9 cellular contexts compared by ENCODE assay signal in the genomic region with DNA sequence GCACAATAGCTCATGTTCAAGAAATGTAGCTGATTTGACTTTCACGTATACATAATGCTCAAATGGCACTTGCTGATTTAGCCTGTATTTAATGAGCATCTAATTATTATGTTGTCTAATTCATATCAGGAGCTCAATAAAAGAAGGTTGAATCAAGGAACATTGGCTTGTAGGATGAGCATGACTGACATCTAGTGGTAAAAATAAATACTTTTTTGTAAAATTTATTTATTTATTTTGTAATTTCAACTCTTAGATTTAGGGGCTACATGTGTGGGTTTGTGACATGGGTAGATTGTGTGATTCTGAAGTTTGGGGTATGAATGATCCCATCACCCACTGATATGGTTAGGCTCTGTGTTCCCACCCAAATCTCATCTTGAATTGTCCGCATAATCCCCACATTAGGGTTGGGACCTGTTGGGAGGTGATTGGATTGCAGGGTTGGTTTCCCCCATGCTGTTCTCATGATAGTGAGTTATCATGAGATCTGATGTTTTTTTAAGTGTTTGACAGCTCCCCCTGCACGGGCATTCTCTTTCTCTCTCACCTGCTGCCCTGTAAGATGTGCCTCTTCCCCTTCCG. TPM values are rescaled to one million over a fixed set of nuclear protein-coding genes. Genes with fewer than 3 reads are reported as not detected.
DNase-seq lines count a peak whose midpoint lies in the region; ATAC-seq, FAIRE-seq and TF ChIP-seq lines count a peak whose summit lies in the region.
"Had no signal": no experiment of that assay in that cellular context is flagged by ENCODE, and none has a peak within 500 bp of the region (broad histone marks: within the 10 kb centered on the region; RNA-seq: fewer than 3 reads in every experiment).

No MANE protein-coding gene starts in this region.

- TF ChIP-seq POLR2A in tibial nerve (IDR thresholded peaks at IDR 0.05) (no peak), GM12892 (IDR thresholded peaks at IDR 0.05; ENCODE audit: low read depth, low read length) (no peak)

- H3K4me3 ChIP-seq in heart right ventricle (no peak overlapping the region), right cardiac atrium (ENCODE audit: low read length) (no peak overlapping the region), epithelial cell of proximal tubule (ENCODE audit: low read depth, low read length) (no peak overlapping the region), tibial nerve (no peak overlapping the region)

- WGBS in heart right ventricle, 2 donors: 57 to 64% methylated on average over 4 of the region's 4 CpGs
- WGBS in right cardiac atrium: 56% methylated on average over 4 of the region's 4 CpGs
- 65 to 72% methylated on average over 4 of the region's 4 CpGs for WGBS in tibial nerve, 2 donors

- TF ChIP-seq CTCF in heart right ventricle (IDR thresholded peaks at IDR 0.05) (peak; percentile 19 to 65 (median 52)), epithelial cell of proximal tubule (conservative IDR thresholded peaks at IDR 0.05; ENCODE audit: low read depth, low read length) (peak; percentile 51), tibial nerve (IDR thresholded peaks at IDR 0.05) (peak in 3 of 5 experiments; percentile 25 to 34 (median 26))

- H3K9me3 ChIP-seq in heart right ventricle (no peaks in the 10 kb centered on the region), right cardiac atrium (ENCODE audit: control insufficient read depth, low read length) (no peaks in the 10 kb centered on the region), tibial nerve (no peaks in the 10 kb centered on the region)

- intact Hi-C loops in heart right ventricle (cut with DNase I) (no loop called here), right cardiac atrium (cut with DNase I) (no loop called here)

- ATAC-seq in heart right ventricle (no peak), right cardiac atrium (no peak), HG03520 (IDR thresholded peaks at IDR 0.05; ENCODE audit: unreplicated experiment) (no peak)

- H3K36me3 ChIP-seq in heart right ventricle (no peaks in the 10 kb centered on the region), tibial nerve (no peaks in the 10 kb centered on the region)

- H3K4me1 ChIP-seq in heart right ventricle: no peaks in the 10 kb centered on the region
- no peaks in the 10 kb centered on the region for H3K4me1 ChIP-seq in right cardiac atrium (ENCODE audit: control insufficient read depth, insufficient read depth, low read length)
- H3K4me1 ChIP-seq in tibial nerve: no peaks in the 10 kb centered on the region

- FAIRE-seq in GM12892 (lab: Jason Lieb, UNC): no peak

- TF ChIP-seq EP300 in tibial nerve (IDR thresholded peaks at IDR 0.05): no peak

- H3K27me3 ChIP-seq in heart right ventricle (peaks cover 0 to 5% (median 0%) of the 10 kb centered on the region in 7 donors), right cardiac atrium (ENCODE audit: control insufficient read depth, insufficient read depth) (no peaks in the 10 kb centered on the region), tibial nerve (no peaks in the 10 kb centered on the region)

- no peak overlapping the region for H3K27ac ChIP-seq in heart right ventricle
- no peak overlapping the region for H3K27ac ChIP-seq in right cardiac atrium (ENCODE audit: low read length)
- no peak overlapping the region for H3K27ac ChIP-seq in tibial nerve

- DNase-seq in heart right ventricle (no peak), right cardiac atrium (no peak), NOMO-1 treated with DMSO at 0.1 percent for 48 hours (lab: John Stamatoyannopoulos, UW; ENCODE audit: unreplicated experiment) (peak; percentile 38), epithelial cell of proximal tubule (ENCODE audit: low read depth) (no peak), tibial nerve (ENCODE audit: low spot score in 2 of 2) (no peak), GM12892 (ENCODE audit: insufficient read length) (no peak)
- no peak for DNase-seq in stimulated activated CD4-positive, alpha-beta T cell treated with anti-CD3 and anti-CD28 coated beads, Interleukin-4, amount 100 ng/mL, for 4 hours
- DNase-seq: T-helper 1 cell had no signal

RNA-seq across cellular contexts. Expression of a gene that starts 1.7 kb away (rescaled TPM):
- total RNA-seq in heart right ventricle (not detected), right cardiac atrium (not detected), epithelial cell of proximal tubule (not detected in 2 replicates), tibial nerve (not detected)
- polyA plus RNA-seq in heart right ventricle (not detected), right cardiac atrium (not detected)
- polyA plus RNA-seq in GM12892 (2012; ENCODE audit: missing spikeins): not detected

RNA-seq across cellular contexts. Expression of a gene that starts 10.9 kb away (rescaled TPM):
- total RNA-seq in heart right ventricle (not detected), right cardiac atrium (not detected), epithelial cell of proximal tubule (not detected in 2 replicates), tibial nerve (not detected)
- polyA plus RNA-seq in heart right ventricle (not detected), right cardiac atrium (not detected)
- polyA plus RNA-seq in GM12892 (2012; ENCODE audit: missing spikeins): not detected

RNA-seq across cellular contexts. Expression of a gene that starts 33.8 kb away (rescaled TPM):
- total RNA-seq in heart right ventricle (not detected), right cardiac atrium (not detected), epithelial cell of proximal tubule (not detected in 2 replicates), tibial nerve (not detected)
- polyA plus RNA-seq in heart right ventricle (not detected), right cardiac atrium (not detected)
- polyA plus RNA-seq in GM12892 (2012; ENCODE audit: missing spikeins): not detected

RNA-seq across cellular contexts. Expression of a gene that starts 49.6 kb away (rescaled TPM):
- total RNA-seq in heart right ventricle (not detected), right cardiac atrium (not detected), epithelial cell of proximal tubule (not detected in 2 replicates), tibial nerve (not detected)
- polyA plus RNA-seq in heart right ventricle (not detected), right cardiac atrium (not detected)
- not detected for polyA plus RNA-seq in GM12892 (2012; ENCODE audit: missing spikeins)

RNA-seq across cellular contexts. Expression of a gene that starts 50.7 kb away (rescaled TPM):
- total RNA-seq in heart right ventricle: not detected
- polyA plus RNA-seq in heart right ventricle: not detected
- not detected for total RNA-seq in right cardiac atrium
- not detected for polyA plus RNA-seq in right cardiac atrium
- total RNA-seq in epithelial cell of proximal tubule: not detected in 2 replicates
- total RNA-seq in tibial nerve: not detected
- not detected for polyA plus RNA-seq in GM12892 (2012; ENCODE audit: missing spikeins)
